13 cellular contexts compared by ENCODE assay signal in genomic region chr14:62081012-62081612, GRCh38.
A peak's percentile ranks its signal among the peaks of the same experiment; 100 is the strongest.
DNase-seq lines count a peak whose midpoint lies in the region; ATAC-seq, FAIRE-seq and TF ChIP-seq lines count a peak whose summit lies in the region.
"Had no signal": no experiment of that assay in that cellular context is flagged by ENCODE, and none has a peak within 500 bp of the region (broad histone marks: within the 10 kb centered on the region; RNA-seq: fewer than 3 reads in every experiment).

No MANE protein-coding gene starts in this region.

- H3K27ac Mint-ChIP-seq in activated B cell treated with CpG ODN at 0.5 μM for 24 hours = peak overlapping the region; percentile 94

- ATAC-seq in GM18867 (IDR thresholded peaks at IDR 0.05; ENCODE audit: unreplicated experiment) (peak; percentile 98), GM21529 (IDR thresholded peaks at IDR 0.05; ENCODE audit: unreplicated experiment) (peak; percentile 90), HG03196 (IDR thresholded peaks at IDR 0.05; ENCODE audit: unreplicated experiment) (peak; percentile 97), activated B cell treated with CpG ODN at 0.5 μM for 24 hours (ENCODE audit: low read depth) (peak; percentile 69)
- ATAC-seq: PC-3, upper lobe of right lung had no signal

- no peaks in the 10 kb centered on the region for H3K36me3 ChIP-seq in thyroid gland
- H3K36me3 ChIP-seq: upper lobe of right lung had no signal

- no peak overlapping the region for H3K4me3 ChIP-seq in thyroid gland (replicated peaks in 1 of 3)
- H3K4me3 ChIP-seq: upper lobe of right lung had no signal

- peaks cover 5% of the 10 kb centered on the region for H3K36me3 Mint-ChIP-seq in activated B cell treated with CpG ODN at 0.5 μM for 24 hours (ENCODE audit: low read depth)

- no peaks in the 10 kb centered on the region for H3K27me3 Mint-ChIP-seq in activated B cell treated with CpG ODN at 0.5 μM for 24 hours
- H3K27me3 Mint-ChIP-seq: central memory CD8-positive, alpha-beta T cell had no signal

- no peak for FAIRE-seq in D721Med (lab: Jason Lieb, UNC)

- peaks cover 80% of the 10 kb centered on the region for H3K4me1 Mint-ChIP-seq in activated B cell treated with CpG ODN at 0.5 μM for 24 hours

- no peak for TF ChIP-seq CTCF in activated B cell treated with CpG ODN at 0.5 μM for 24 hours (IDR thresholded peaks at IDR 0.05)
- no peak for TF ChIP-seq CTCF in thyroid gland (IDR thresholded peaks at IDR 0.05)
- TF ChIP-seq CTCF in D721Med (IDR thresholded peaks at IDR 0.05; ENCODE audit: insufficient read depth, missing control alignments) = no peak

- H3K27ac ChIP-seq in thyroid gland = no peak overlapping the region
- H3K27ac ChIP-seq: upper lobe of right lung had no signal

- H3K4me3 Mint-ChIP-seq in activated B cell treated with CpG ODN at 0.5 μM for 24 hours = peak overlapping the region; percentile 78
- H3K4me3 Mint-ChIP-seq: central memory CD8-positive, alpha-beta T cell had no signal

- intact Hi-C loops in activated B cell treated with CpG ODN at 0.5 μM for 24 hours (cut with micrococcal nuclease) = loop anchor here (1.0 to 5.0 kb wide), 8 partner anchors 16 to 1833 kb away; partner anchors contain the start of genes HIF1A and SNAPC1
- intact Hi-C loops in thyroid gland (cut with DNase I) = no loop called here

- CTCF ChIA-PET in activated B cell treated with CpG ODN at 0.5 μM for 24 hours (lab: Charles Lee) = interaction anchor here (1.0 to 1.3 kb wide), 2 partner anchors 35 to 44 kb away, joined by 3 to 4 read pairs; no protein-coding TSS in a partner anchor

- POLR2A ChIA-PET in activated B cell treated with CpG ODN at 0.5 μM for 24 hours (lab: Charles Lee) = interaction anchor here (1.0 to 2.1 kb wide), 4 partner anchors 35 to 386 kb away, joined by 3 to 12 read pairs (median 8); partner anchors contain the start of gene HIF1A

- no peaks in the 10 kb centered on the region for H3K9me3 ChIP-seq in thyroid gland
- H3K9me3 ChIP-seq: upper lobe of right lung had no signal

- DNase-seq in activated B cell treated with CpG ODN at 0.5 μM for 24 hours (peak; percentile 44), thyroid gland (no peak), cerebellar nuclear complex (lab: John Stamatoyannopoulos, UW) (no peak), D721Med (ENCODE audit: insufficient read length, low spot score) (no peak), NCI-H1105 (lab: John Stamatoyannopoulos, UW) (no peak)
- DNase-seq: KG1; PC-3; stimulated activated CD4-positive, alpha-beta T cell treated with anti-CD3 and anti-CD28 coated beads, Interleukin-4, amount 100 ng/mL, for 1 hour; upper lobe of right lung had no signal

- 93 to 94% methylated on average over 10 of the region's 10 CpGs for WGBS in thyroid gland, 2 donors

- H3K4me1 ChIP-seq in thyroid gland = no peaks in the 10 kb centered on the region
- H3K4me1 ChIP-seq: upper lobe of right lung had no signal

- no peak for TF ChIP-seq POLR2A in thyroid gland (IDR thresholded peaks at IDR 0.05)

- H3K9me3 Mint-ChIP-seq in activated B cell treated with CpG ODN at 0.5 μM for 24 hours = peaks cover 8% of the 10 kb centered on the region

- H3K27me3 ChIP-seq in thyroid gland = no peaks in the 10 kb centered on the region
- H3K27me3 ChIP-seq: upper lobe of right lung had no signal
